Comparison of ENCODE assay signal across 11 cellular contexts in genomic region chr21:44742418-44743153, GRCh38. TPM values are rescaled to one million over a fixed set of nuclear protein-coding genes. Genes with fewer than 3 reads are reported as not detected.
DNase-seq lines count a peak whose midpoint lies in the region; TF ChIP-seq lines count a peak whose summit lies in the region.
"Had no signal": no experiment of that assay in that cellular context is flagged by ENCODE, and none has a peak within 500 bp of the region (broad histone marks: within the 10 kb centered on the region; RNA-seq: fewer than 3 reads in every experiment).

No MANE protein-coding gene starts in this region.

- H3K4me3 Mint-ChIP-seq in activated CD4-positive, alpha-beta T cell treated with anti-CD3 and anti-CD28 coated beads, Interleukin-2, amount 10 ng/mL, durations not matched to agents 7 days and 5 days, result no peak overlapping the region
- H3K4me3 Mint-ChIP-seq: WTC11 had no signal

- H3K27me3 Mint-ChIP-seq in activated CD4-positive, alpha-beta T cell treated with anti-CD3 and anti-CD28 coated beads, Interleukin-2, amount 10 ng/mL, durations not matched to agents 7 days and 5 days, result peaks cover 8% of the 10 kb centered on the region

- H3K4me3 ChIP-seq in MM.1S (ENCODE audit: low read length) (no peak overlapping the region), kidney epithelial cell (ENCODE audit: low read depth, low read length) (no peak overlapping the region)

- TF ChIP-seq CTCF in MM.1S (IDR thresholded peaks at IDR 0.05; ENCODE audit: low read length) (peak; percentile 26; the same call in 1 of the 2 replicates), kidney epithelial cell (IDR thresholded peaks at IDR 0.05; ENCODE audit: insufficient read depth, low read length, poor library complexity, severe bottlenecking) (peak; percentile 11)

- no peak overlapping the region for H3K27ac ChIP-seq in MM.1S (ENCODE audit: low read length)

- H3K4me2 ChIP-seq in MM.1S (ENCODE audit: low read depth, low read length), result no peak overlapping the region

- no peak overlapping the region for H3K9ac ChIP-seq in MM.1S (ENCODE audit: low read length)

- no peak overlapping the region for H3K27ac Mint-ChIP-seq in activated CD4-positive, alpha-beta T cell treated with anti-CD3 and anti-CD28 coated beads, Interleukin-2, amount 10 ng/mL, durations not matched to agents 7 days and 5 days
- H3K27ac Mint-ChIP-seq: WTC11 had no signal

- no peaks in the 10 kb centered on the region for H3K9me2 ChIP-seq in MM.1S (replicated peaks; ENCODE audit: insufficient read depth, low read length)

- no peak overlapping the region for H2AFZ ChIP-seq in MM.1S (ENCODE audit: low read length)

- H4K20me1 ChIP-seq in MM.1S (ENCODE audit: insufficient read depth, low read length), result no peaks in the 10 kb centered on the region

- no peaks in the 10 kb centered on the region for H3K4me1 ChIP-seq in MM.1S (ENCODE audit: low read length)

- H3F3A ChIP-seq in MM.1S (ENCODE audit: insufficient read depth, low read length), result no peaks in the 10 kb centered on the region

- H3K36me3 Mint-ChIP-seq in activated CD4-positive, alpha-beta T cell treated with anti-CD3 and anti-CD28 coated beads, Interleukin-2, amount 10 ng/mL, durations not matched to agents 7 days and 5 days (ENCODE audit: low read depth), result no peaks in the 10 kb centered on the region

- CTCF ChIA-PET in activated CD4-positive, alpha-beta T cell treated with anti-CD3 and anti-CD28 coated beads, Interleukin-2, amount 10 ng/mL, durations not matched to agents 7 days and 5 days (lab: Charles Lee), result interaction anchor here (0.6 to 1.2 kb wide), 6 partner anchors 17 to 255 kb away, joined by 3 to 5 read pairs (median 3); no protein-coding TSS in a partner anchor

- no peaks in the 10 kb centered on the region for H3K9me3 ChIP-seq in MM.1S (replicated peaks; ENCODE audit: insufficient read depth, low read length)

- no peaks in the 10 kb centered on the region for H3K4me1 Mint-ChIP-seq in activated CD4-positive, alpha-beta T cell treated with anti-CD3 and anti-CD28 coated beads, Interleukin-2, amount 10 ng/mL, durations not matched to agents 7 days and 5 days

- H3K36me3 ChIP-seq in MM.1S (replicated peaks; ENCODE audit: insufficient read depth, low read length) (no peaks in the 10 kb centered on the region), kidney epithelial cell (ENCODE audit: control insufficient read depth, insufficient read depth, low read length) (no peaks in the 10 kb centered on the region)

- peaks cover 7% of the 10 kb centered on the region for H3K9me3 Mint-ChIP-seq in activated CD4-positive, alpha-beta T cell treated with anti-CD3 and anti-CD28 coated beads, Interleukin-2, amount 10 ng/mL, durations not matched to agents 7 days and 5 days

- H3K27me3 ChIP-seq in MM.1S (replicated peaks; ENCODE audit: insufficient read depth, low read length) (peaks cover 96% of the 10 kb centered on the region), kidney epithelial cell (ENCODE audit: control insufficient read depth, insufficient read depth, low read length) (no peaks in the 10 kb centered on the region)

- H3K79me2 ChIP-seq in MM.1S (ENCODE audit: low read length), result no peaks in the 10 kb centered on the region

- POLR2A ChIA-PET in activated CD4-positive, alpha-beta T cell treated with anti-CD3 and anti-CD28 coated beads, Interleukin-2, amount 10 ng/mL, durations not matched to agents 7 days and 5 days (lab: Charles Lee), result no interaction called here

- DNase-seq in DMS153 treated with DMSO at 0.1 percent for 48 hours (lab: John Stamatoyannopoulos, UW; ENCODE audit: unreplicated experiment), result peak; percentile 57
- no peak for DNase-seq in MM.1S
- DNase-seq in RKO (ENCODE audit: low spot score), result peak; percentile 59
- DNase-seq in kidney epithelial cell (ENCODE audit: low read depth), result no peak
- DNase-seq in putamen (ENCODE audit: low spot score), result no peak
- no peak for DNase-seq in UCSD-AML1 (lab: John Stamatoyannopoulos, UW; ENCODE audit: unreplicated experiment)
- DNase-seq in hepatic stellate cell (ENCODE audit: low spot score), result no peak
- DNase-seq in activated CD4-positive, alpha-beta T cell treated with anti-CD3 and anti-CD28 coated beads, Interleukin-2, amount 10 ng/mL, durations not matched to agents 7 days and 5 days, result no peak
- DNase-seq: effector CD8-positive, alpha-beta T cell; stimulated activated naive CD8-positive, alpha-beta T cell treated with anti-CD3 and anti-CD28 coated beads, Interleukin-15, Interleukin-2, amounts not matched to agents 100 U/mL and 50 U/mL, for 24 hours had no signal

RNA-seq across cellular contexts. Expression of gene TSPEAR, which starts 31.2 kb away (rescaled TPM):
- total RNA-seq in kidney epithelial cell, result not detected in 2 replicates
- not detected for total RNA-seq in activated CD4-positive, alpha-beta T cell treated with anti-CD3 and anti-CD28 coated beads, Interleukin-2, amount 10 ng/mL, durations not matched to agents 7 days and 5 days

RNA-seq across cellular contexts. Expression of gene KRTAP10-12, which starts 45.6 kb away (rescaled TPM):
- total RNA-seq in kidney epithelial cell, result not detected in 2 replicates
- total RNA-seq in activated CD4-positive, alpha-beta T cell treated with anti-CD3 and anti-CD28 coated beads, Interleukin-2, amount 10 ng/mL, durations not matched to agents 7 days and 5 days, result not detected
- total RNA-seq: WTC11 had no signal

RNA-seq across cellular contexts. Expression of gene UBE2G2, which starts 59.0 kb away (rescaled TPM):
- 39.5 and 40.6 TPM in 2 replicates for total RNA-seq in kidney epithelial cell
- 100 to 1,000 TPM in 1 of 2 experiments, 10 to 100 TPM in 1; 95.8 to 103 TPM for total RNA-seq in activated CD4-positive, alpha-beta T cell treated with anti-CD3 and anti-CD28 coated beads, Interleukin-2, amount 10 ng/mL, durations not matched to agents 7 days and 5 days

Comparison
In these comparisons a context has a peak if more than half of its experiments do, and no peak if none do; other contexts are left out.
1. DNase-seq: peak in DMS153 treated with DMSO at 0.1 percent for 48 hours (single experiment) and RKO (single experiment); none in MM.1S (single experiment), kidney epithelial cell (single experiment), putamen (single experiment), UCSD-AML1 (single experiment), hepatic stellate cell (single experiment) and activated CD4-positive, alpha-beta T cell treated with anti-CD3 and anti-CD28 coated beads, Interleukin-2, amount 10 ng/mL, durations not matched to agents 7 days and 5 days (single experiment).